In the genomic region with DNA sequence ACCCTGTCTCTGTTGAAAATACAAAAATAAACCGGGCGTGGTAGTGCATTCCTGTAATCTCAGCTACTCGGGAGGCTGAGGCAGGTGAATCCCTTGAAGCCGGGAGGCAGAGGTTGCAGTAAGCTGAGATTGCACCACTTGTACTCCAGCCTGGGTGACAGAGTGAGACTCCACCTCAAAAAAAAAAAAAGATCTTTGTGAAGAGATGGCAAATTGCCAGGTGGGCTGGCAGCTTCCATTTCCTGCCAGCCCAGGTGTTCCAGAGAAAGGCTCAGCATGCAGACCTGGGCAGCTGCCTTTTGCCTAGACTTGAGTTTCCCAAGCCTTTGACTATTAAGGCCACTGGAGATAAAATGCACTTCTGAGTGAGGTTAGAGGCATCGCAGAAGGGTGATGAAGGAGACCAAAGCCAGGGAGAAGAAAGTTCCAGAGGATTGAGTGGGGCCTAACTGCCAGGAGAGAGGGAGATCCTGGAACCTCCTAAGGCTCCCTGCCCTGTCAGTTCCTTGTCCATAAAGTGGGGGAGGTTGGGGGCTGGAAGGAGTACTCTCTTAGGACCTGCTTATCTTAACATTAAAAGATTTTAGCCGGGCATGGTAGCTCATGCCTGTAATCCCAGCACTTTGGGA, we compare ENCODE assay signal across 8 cellular contexts. TPM values are rescaled to one million over a fixed set of nuclear protein-coding genes. Genes with fewer than 3 reads are reported as not detected.
DNase-seq lines count a peak whose midpoint lies in the region; ATAC-seq and TF ChIP-seq lines count a peak whose summit lies in the region.

No MANE protein-coding gene starts in this region.

- peak overlapping the region; percentile 71 for H3K4me3 Mint-ChIP-seq in activated T-helper 17 cell treated with anti-CD3 and anti-CD28 coated beads, Interleukin-2, amount 50 U/mL, for 72 hours
- no peak overlapping the region for H3K4me3 Mint-ChIP-seq in endothelial cell (ENCODE audit: unreplicated experiment)

- no peak for TF ChIP-seq CTCF in endothelial cell (IDR thresholded peaks at IDR 0.05; ENCODE audit: unreplicated experiment)

- peak overlapping the region; percentile 72 for H3K27ac Mint-ChIP-seq in activated T-helper 17 cell treated with anti-CD3 and anti-CD28 coated beads, Interleukin-2, amount 50 U/mL, for 72 hours
- no peak overlapping the region for H3K27ac Mint-ChIP-seq in endothelial cell (ENCODE audit: unreplicated experiment)

- no peaks in the 10 kb centered on the region for H3K27me3 Mint-ChIP-seq in activated T-helper 17 cell treated with anti-CD3 and anti-CD28 coated beads, Interleukin-2, amount 50 U/mL, for 72 hours
- peaks cover 1% of the 10 kb centered on the region for H3K27me3 Mint-ChIP-seq in endothelial cell (ENCODE audit: unreplicated experiment)

- DNase-seq in DMS53 treated with DMSO at 0.1 percent for 48 hours (lab: John Stamatoyannopoulos, UW; ENCODE audit: unreplicated experiment) (peak; percentile 94), NCI-H146 (lab: John Stamatoyannopoulos, UW) (peak; percentile 97), mucosa of gallbladder (ENCODE audit: low spot score) (peak; percentile 68), endothelial cell (ENCODE audit: low spot score) (no peak), GDM1 (lab: John Stamatoyannopoulos, UW) (no peak)

- no peaks in the 10 kb centered on the region for H3K9me3 Mint-ChIP-seq in activated T-helper 17 cell treated with anti-CD3 and anti-CD28 coated beads, Interleukin-2, amount 50 U/mL, for 72 hours
- H3K9me3 Mint-ChIP-seq in endothelial cell (ENCODE audit: unreplicated experiment), result no peaks in the 10 kb centered on the region

- H3K4me1 Mint-ChIP-seq in activated T-helper 17 cell treated with anti-CD3 and anti-CD28 coated beads, Interleukin-2, amount 50 U/mL, for 72 hours, result peaks cover 27% of the 10 kb centered on the region
- peaks cover 18% of the 10 kb centered on the region for H3K4me1 Mint-ChIP-seq in endothelial cell (ENCODE audit: unreplicated experiment)

- no peak for ATAC-seq in activated T-helper 17 cell treated with anti-CD3 and anti-CD28 coated beads, Interleukin-2, amount 50 U/mL, for 72 hours (replicated peaks)
- ATAC-seq in GM18511 (IDR thresholded peaks at IDR 0.05; ENCODE audit: unreplicated experiment) (no peak), HG03442 (IDR thresholded peaks at IDR 0.05; ENCODE audit: unreplicated experiment) (no peak)

- peaks cover 21% of the 10 kb centered on the region for H3K36me3 Mint-ChIP-seq in activated T-helper 17 cell treated with anti-CD3 and anti-CD28 coated beads, Interleukin-2, amount 50 U/mL, for 72 hours (ENCODE audit: low read depth)
- no peaks in the 10 kb centered on the region for H3K36me3 Mint-ChIP-seq in endothelial cell (ENCODE audit: low read depth, unreplicated experiment)

RNA-seq across cellular contexts. Expression of gene DDIT4, which starts 10.0 kb away (rescaled TPM):
- total RNA-seq in activated T-helper 17 cell treated with anti-CD3 and anti-CD28 coated beads, Interleukin-2, amount 50 U/mL, for 72 hours, result 1,000 to 10,000 TPM in 1 of 2 donors, 100 to 1,000 TPM in 1; 746 to 1,569 TPM
- total RNA-seq in mucosa of gallbladder (191 TPM), endothelial cell (ENCODE audit: unreplicated experiment) (32.4 TPM)

RNA-seq across cellular contexts. Expression of gene ASCC1, which starts 47.7 kb away (rescaled TPM):
- total RNA-seq in activated T-helper 17 cell treated with anti-CD3 and anti-CD28 coated beads, Interleukin-2, amount 50 U/mL, for 72 hours, result 10 to 100 TPM; 44.0 to 48.6 TPM
- 27.5 TPM for total RNA-seq in mucosa of gallbladder
- 32.1 TPM for total RNA-seq in endothelial cell (ENCODE audit: unreplicated experiment)

RNA-seq across cellular contexts. Expression of gene ANAPC16, which starts 47.9 kb away (rescaled TPM):
- 100 to 1,000 TPM in 1 of 2 donors, 10 to 100 TPM in 1; 74.3 to 119 TPM for total RNA-seq in activated T-helper 17 cell treated with anti-CD3 and anti-CD28 coated beads, Interleukin-2, amount 50 U/mL, for 72 hours
- total RNA-seq in mucosa of gallbladder, result 128 TPM
- total RNA-seq in endothelial cell (ENCODE audit: unreplicated experiment), result 56.7 TPM

Comparison
In these comparisons a context has a peak if more than half of its experiments do, and no peak if none do; other contexts are left out.
1. DNase-seq: peak in DMS53 treated with DMSO at 0.1 percent for 48 hours (single experiment), NCI-H146 (single experiment) and mucosa of gallbladder (single experiment); none in endothelial cell (single experiment) and GDM1 (single experiment).